Comparison of ENCODE assay signal across 9 cellular contexts in the genomic region with DNA sequence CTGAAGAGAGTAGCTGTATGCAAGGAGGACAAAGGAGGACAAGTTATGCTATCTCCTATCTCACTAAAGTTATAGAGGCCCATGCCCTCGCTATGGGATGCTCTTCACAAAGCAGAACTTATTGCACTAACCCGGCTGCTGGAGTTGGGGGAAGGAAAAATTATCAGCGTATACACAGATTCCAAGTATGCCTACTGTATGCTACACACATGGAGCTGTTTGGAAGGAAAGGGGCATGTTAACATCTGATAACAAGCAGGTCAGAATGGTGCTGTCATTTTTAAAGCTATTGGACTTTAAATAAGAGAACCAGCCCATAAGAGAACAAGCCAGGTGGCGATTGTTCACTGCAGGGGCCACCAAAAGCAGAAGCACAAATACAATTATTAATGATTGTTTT.
"Had no signal": no experiment of that assay in that cellular context is flagged by ENCODE, and none has a peak within 500 bp of the region (broad histone marks: within the 10 kb centered on the region; RNA-seq: fewer than 3 reads in every experiment).

No MANE protein-coding gene starts in this region.

- H3K27ac Mint-ChIP-seq: IgD-negative memory B cell had no signal

- H3K9me3 Mint-ChIP-seq: IgD-negative memory B cell had no signal

- FAIRE-seq: HepG2, HTR-8/SVneo had no signal

- DNase-seq: IMR-90, Karpas-422, KBM-7, KG1 had no signal

- H3K9ac ChIP-seq: KMS-11 had no signal

- ATAC-seq: HepG2 had no signal

- H3K27ac ChIP-seq: HL-60, KMS-11 had no signal

- H3K4me2 ChIP-seq: KMS-11 had no signal

- H3K4me3 Mint-ChIP-seq: IgD-negative memory B cell had no signal
